23 cellular contexts compared by ENCODE assay signal in genomic region chr10:3122486-3123205, GRCh38. TPM values are rescaled to one million over a fixed set of nuclear protein-coding genes. Genes with fewer than 3 reads are reported as not detected.
DNase-seq lines count a peak whose midpoint lies in the region; ATAC-seq, FAIRE-seq and TF ChIP-seq lines count a peak whose summit lies in the region.
"Had no signal": no experiment of that assay in that cellular context is flagged by ENCODE, and none has a peak within 500 bp of the region (broad histone marks: within the 10 kb centered on the region; RNA-seq: fewer than 3 reads in every experiment).

No MANE protein-coding gene starts in this region.

- no peak overlapping the region for H3K9ac ChIP-seq in H9 (ENCODE audit: extremely low read depth, insufficient read length, low read length)

- H3K14ac ChIP-seq in H9 (ENCODE audit: insufficient read depth, low read length): no peak overlapping the region

- no peaks in the 10 kb centered on the region for H3K4me1 ChIP-seq in H9 (ENCODE audit: insufficient read depth, low read length)
- no peaks in the 10 kb centered on the region for H3K4me1 ChIP-seq in effector memory CD4-positive, alpha-beta T cell (ENCODE audit: control insufficient read depth, insufficient read depth, low read length, poor library complexity, severe bottlenecking)
- H3K4me1 ChIP-seq: right lobe of liver had no signal

- H3K27me3 ChIP-seq in H9 (ENCODE audit: insufficient read depth, low read length): no peaks in the 10 kb centered on the region
- H3K27me3 ChIP-seq in effector memory CD4-positive, alpha-beta T cell (replicated peaks; ENCODE audit: control insufficient read depth, insufficient read depth, low read length, poor library complexity, severe bottlenecking): no peaks in the 10 kb centered on the region
- H3K27me3 ChIP-seq: right lobe of liver had no signal

- no peak for TF ChIP-seq CTCF in H9 (conservative IDR thresholded peaks at IDR 0.05)

- DNase-seq in AG20443 (ENCODE audit: low spot score): peak; percentile 84
- no peak for DNase-seq in H9
- DNase-seq in SW480 (ENCODE audit: low spot score): peak; percentile 65
- peak; percentile 87 for DNase-seq in islet precursor cell
- no peak for DNase-seq in effector memory CD4-positive, alpha-beta T cell
- no peak for DNase-seq in GM12891 (ENCODE audit: insufficient read length, low spot score)
- DNase-seq: activated CD4-positive, alpha-beta memory T cell treated with anti-CD3 and anti-CD28 coated beads, Interleukin-2, amount 10 ng/mL, durations not matched to agents 7 days and 5 days; activated CD4-positive, alpha-beta T cell treated with anti-CD3 and anti-CD28 coated beads for 1 hour; activated gamma-delta T cell; dermis blood vessel endothelial cell; NCI-H1105; NCI-H526 treated with DMSO at 0.1 percent for 48 hours; right lobe of liver; stimulated activated CD4-positive, alpha-beta T cell treated with anti-CD3 and anti-CD28 coated beads, Interleukin-2, amount 100 ng/mL, for 48 hours had no signal

- no peaks in the 10 kb centered on the region for H3K4me1 Mint-ChIP-seq in H9
- H3K4me1 Mint-ChIP-seq: activated CD4-positive, alpha-beta memory T cell treated with anti-CD3 and anti-CD28 coated beads, Interleukin-2, amount 10 ng/mL, durations not matched to agents 7 days and 5 days; central memory CD8-positive, alpha-beta T cell had no signal

- no peak overlapping the region for H2AK5ac ChIP-seq in H9 (ENCODE audit: insufficient read length, low read length)

- H2BK15ac ChIP-seq in H9 (ENCODE audit: low read depth, low read length): no peak overlapping the region

- H2AFZ ChIP-seq in H9 (ENCODE audit: low read length): no peak overlapping the region

- H3K79me2 ChIP-seq in H9 (ENCODE audit: insufficient read depth, low read length): no peaks in the 10 kb centered on the region

- no peaks in the 10 kb centered on the region for H4K20me1 ChIP-seq in H9 (ENCODE audit: control insufficient read depth, insufficient read depth, insufficient read length)

- no peak for FAIRE-seq in GM12891 (lab: Jason Lieb, UNC)
- FAIRE-seq: islet of Langerhans, RCC 7860 had no signal

- H3K27ac ChIP-seq in H9 (ENCODE audit: insufficient read length, low read depth, low read length): no peak overlapping the region
- no peak overlapping the region for H3K27ac ChIP-seq in effector memory CD4-positive, alpha-beta T cell (ENCODE audit: insufficient read depth, low read length, poor library complexity, severe bottlenecking)
- H3K27ac ChIP-seq: right lobe of liver, SK-N-MC had no signal

- H3K9me3 ChIP-seq in H9 (ENCODE audit: control insufficient read depth, low read depth, low read length): no peaks in the 10 kb centered on the region
- H3K9me3 ChIP-seq in effector memory CD4-positive, alpha-beta T cell (ENCODE audit: control insufficient read depth, low read length): no peaks in the 10 kb centered on the region
- H3K9me3 ChIP-seq: right lobe of liver had no signal

- no peaks in the 10 kb centered on the region for H3K9me3 Mint-ChIP-seq in H9
- H3K9me3 Mint-ChIP-seq: activated CD4-positive, alpha-beta memory T cell treated with anti-CD3 and anti-CD28 coated beads, Interleukin-2, amount 10 ng/mL, durations not matched to agents 7 days and 5 days; central memory CD8-positive, alpha-beta T cell; nephron; T-helper 1 cell treated with Interleukin-12 subunit alpha and Interleukin-12 subunit beta and Interleukin-4 antibody, amounts not matched to agents 30 μg/mL and 1 μg/mL, for 36 hours; type B pancreatic cell had no signal

- no peak overlapping the region for H3K18ac ChIP-seq in H9 (ENCODE audit: insufficient read length, low read depth, low read length)

- no peaks in the 10 kb centered on the region for H3K79me1 ChIP-seq in H9 (ENCODE audit: insufficient read depth, low read depth, low read length, poor library complexity, severe bottlenecking)

- no peak overlapping the region for H3K4me2 ChIP-seq in H9 (ENCODE audit: insufficient read depth, insufficient read length, low read length)

- H3K27ac Mint-ChIP-seq in H9: peak overlapping the region in 2 of 3 experiments; percentile 73 to 87; a peak in 3 of 7 replicates
- H3K27ac Mint-ChIP-seq: activated CD4-positive, alpha-beta memory T cell treated with anti-CD3 and anti-CD28 coated beads, Interleukin-2, amount 10 ng/mL, durations not matched to agents 7 days and 5 days; nephron; T-helper 1 cell treated with Interleukin-12 subunit alpha and Interleukin-12 subunit beta and Interleukin-4 antibody, amounts not matched to agents 30 μg/mL and 1 μg/mL, for 36 hours; type B pancreatic cell had no signal

- no peak overlapping the region for H3K4ac ChIP-seq in H9 (ENCODE audit: low read depth, low read length)

- TF ChIP-seq POLR2A in GM12891 (IDR thresholded peaks at IDR 0.05; ENCODE audit: low read depth, low read length): no peak

- peaks cover 47% of the 10 kb centered on the region for H3K36me3 ChIP-seq in effector memory CD4-positive, alpha-beta T cell (ENCODE audit: control insufficient read depth, insufficient read depth, low read length)
- H3K36me3 ChIP-seq: right lobe of liver had no signal

- H3K27me3 Mint-ChIP-seq in H9 (ENCODE audit: low read depth): no peaks in the 10 kb centered on the region
- H3K27me3 Mint-ChIP-seq: activated CD4-positive, alpha-beta memory T cell treated with anti-CD3 and anti-CD28 coated beads, Interleukin-2, amount 10 ng/mL, durations not matched to agents 7 days and 5 days; central memory CD8-positive, alpha-beta T cell; type B pancreatic cell had no signal

- no peak overlapping the region for H3K23ac ChIP-seq in H9 (ENCODE audit: insufficient read length, low read depth, low read length)

- no peak overlapping the region for H3T11ph ChIP-seq in H9 (ENCODE audit: low read length)

- WGBS in H9 (ENCODE audit: extremely low coverage, insufficient read length, low lambda C conversion rate): no CpG with 5 or more reads among the region's 27 CpGs

- no peaks in the 10 kb centered on the region for H3K23me2 ChIP-seq in H9 (ENCODE audit: insufficient read length, low read depth, low read length, poor library complexity, severe bottlenecking)

- H2BK12ac ChIP-seq in H9 (ENCODE audit: insufficient read length, low read depth, low read length): no peak overlapping the region

- no peak for ATAC-seq in GM21367 (IDR thresholded peaks at IDR 0.05; ENCODE audit: unreplicated experiment)
- no peak for ATAC-seq in HG03196 (IDR thresholded peaks at IDR 0.05; ENCODE audit: unreplicated experiment)
- ATAC-seq: right lobe of liver had no signal

- H4K8ac ChIP-seq in H9 (replicated peaks; ENCODE audit: insufficient read length, low read depth, low read length): no peak overlapping the region

- H2BK20ac ChIP-seq in H9 (ENCODE audit: low read depth, low read length, poor library complexity, severe bottlenecking): no peak overlapping the region

- H4K5ac ChIP-seq in H9 (ENCODE audit: insufficient read length, low read depth, low read length): no peak overlapping the region

- no peak overlapping the region for H3K56ac ChIP-seq in H9 (ENCODE audit: insufficient read length, low read depth, low read length)

- H2BK5ac ChIP-seq in H9 (ENCODE audit: insufficient read length, low read length): no peak overlapping the region

- no peak overlapping the region for H3K4me3 Mint-ChIP-seq in H9
- H3K4me3 Mint-ChIP-seq: activated CD4-positive, alpha-beta memory T cell treated with anti-CD3 and anti-CD28 coated beads, Interleukin-2, amount 10 ng/mL, durations not matched to agents 7 days and 5 days; central memory CD8-positive, alpha-beta T cell; nephron; T-helper 1 cell treated with Interleukin-12 subunit alpha and Interleukin-12 subunit beta and Interleukin-4 antibody, amounts not matched to agents 30 μg/mL and 1 μg/mL, for 36 hours; type B pancreatic cell had no signal

- peaks cover 34 to 81% (median 74%) of the 10 kb centered on the region in 3 experiments; a peak in 6 of 7 replicates for H3K36me3 Mint-ChIP-seq in H9 (ENCODE audit: insufficient read depth in 1 of 3, low read depth in 3 of 3)

- no peak overlapping the region for H2BK120ac ChIP-seq in H9 (ENCODE audit: low read depth, low read length, poor library complexity, severe bottlenecking)

- H3K4me3 ChIP-seq in effector memory CD4-positive, alpha-beta T cell (ENCODE audit: insufficient read depth, low read depth, low read length, poor library complexity, severe bottlenecking): no peak overlapping the region
- H3K4me3 ChIP-seq: right lobe of liver, SK-N-MC had no signal

- H4K91ac ChIP-seq in H9 (ENCODE audit: insufficient read length, low read depth, low read length): no peak overlapping the region

TF ChIP-seq in GM12891, 5 proteins besides CTCF, POLR2A, EP300 and RAD21:
- TF ChIP-seq PAX5 (IDR thresholded peaks at IDR 0.05; ENCODE audit: insufficient read depth, low read length, severe bottlenecking) (no peak), POLR2AphosphoS5 (IDR thresholded peaks at IDR 0.05; ENCODE audit: low read depth, low read length) (no peak), TAF1 (IDR thresholded peaks at IDR 0.05; ENCODE audit: low read depth, low read length) (no peak), SPI1 (IDR thresholded peaks at IDR 0.05; ENCODE audit: low read depth, low read length) (no peak), POU2F2 (IDR thresholded peaks at IDR 0.05; ENCODE audit: low read depth, low read length) (no peak)

RNA-seq across cellular contexts. Expression of gene PITRM1, which starts 49.9 kb away (rescaled TPM):
- total RNA-seq in H9 (2021): 27.8 and 28.8 TPM in 2 replicates
- 43.0 TPM for polyA plus RNA-seq in GM12891 (2012; ENCODE audit: low read depth, missing spikeins)

RNA-seq across cellular contexts. Expression of gene PFKP, which starts 55.3 kb away (rescaled TPM):
- total RNA-seq in H9 (2021): 145 and 148 TPM in 2 replicates
- 129 TPM for polyA plus RNA-seq in GM12891 (2012; ENCODE audit: low read depth, missing spikeins)

Comparison
In these comparisons a context has a peak if more than half of its experiments do, and no peak if none do; other contexts are left out.
1. DNase-seq: peak in AG20443 (single experiment), SW480 (single experiment) and islet precursor cell (single experiment); none in H9 (single experiment), effector memory CD4-positive, alpha-beta T cell (0 of 3) and GM12891 (single experiment).